ENCODE assay signal across 27 cellular contexts in the genomic region with DNA sequence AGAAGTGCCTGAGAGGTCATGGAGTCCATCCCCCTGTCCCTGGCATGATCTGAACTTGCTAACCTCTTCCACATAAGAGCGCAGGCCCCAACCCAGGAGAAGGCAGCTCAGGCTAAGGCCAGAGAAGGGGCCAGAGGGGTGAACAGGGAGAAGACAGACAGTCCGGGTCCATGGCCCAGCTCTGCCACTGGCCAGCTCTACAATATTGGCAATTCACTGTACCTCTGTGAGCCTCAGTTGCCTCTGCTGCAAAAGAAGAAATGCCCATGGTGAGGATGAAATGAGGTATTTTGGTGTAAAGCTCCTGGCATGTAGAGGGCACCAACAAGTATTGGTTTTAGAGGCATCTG.
"Had no signal": no experiment of that assay in that cellular context is flagged by ENCODE, and none has a peak within 500 bp of the region (broad histone marks: within the 10 kb centered on the region; RNA-seq: fewer than 3 reads in every experiment).

No MANE protein-coding gene starts in this region.

- H3K4me3 ChIP-seq: dorsolateral prefrontal cortex, esophagus squamous epithelium, gastroesophageal sphincter, heart right ventricle had no signal

- H3K27ac Mint-ChIP-seq: activated B cell treated with CpG ODN at 0.5 μM for 24 hours; activated CD8-positive, alpha-beta T cell treated with anti-CD3 and anti-CD28 coated beads, Interleukin-2, amount 10 ng/mL, durations not matched to agents 7 days and 5 days; activated naive CD8-positive, alpha-beta T cell; activated T-helper 17 cell treated with anti-CD3 and anti-CD28 coated beads, Interleukin-2, amount 50 U/mL, for 72 hours; effector memory CD8-positive, alpha-beta T cell had no signal

- DNase-seq: activated B cell treated with CpG ODN at 0.5 μM for 24 hours; activated CD4-positive, alpha-beta T cell treated with anti-CD3 and anti-CD28 coated beads for 48 hours; activated CD4-positive, alpha-beta T cell treated with anti-CD3 and anti-CD28 coated beads, Interleukin-2, amount 50 U/mL, for 1 hour; activated CD4-positive, alpha-beta T cell treated with anti-CD3 and anti-CD28 coated beads, Interleukin-2, amount 50 U/mL, for 48 hours; activated CD8-positive, alpha-beta T cell treated with anti-CD3 and anti-CD28 coated beads, Interleukin-2, amount 10 ng/mL, durations not matched to agents 7 days and 5 days; activated effector memory CD4-positive, alpha-beta T cell treated with Interleukin-2 at 50 U/mL for 16 hours; activated gamma-delta T cell treated with Interleukin-2 at 50 U/mL for 16 hours; activated naive CD4-positive, alpha-beta T cell treated with anti-CD3 and anti-CD28 coated beads, Interleukin-2, amount 50 U/mL, for 16 hours; activated naive CD4-positive, alpha-beta T cell treated with Interleukin-2 at 50 U/mL for 16 hours; activated T-cell treated with anti-CD3 and anti-CD28 coated beads, Interleukin-2, amount 50 U/mL, for 4 hours; amniotic stem cell; anterior cingulate cortex; brain microvascular endothelial cell; effector CD4-positive, alpha-beta T cell; effector memory CD8-positive, alpha-beta T cell; esophagus squamous epithelium; foreskin melanocyte; heart right ventricle; T-helper 2 cell; WERI-Rb-1 had no signal

- H3K4me3 Mint-ChIP-seq: activated B cell treated with CpG ODN at 0.5 μM for 24 hours; activated CD8-positive, alpha-beta T cell treated with anti-CD3 and anti-CD28 coated beads, Interleukin-2, amount 10 ng/mL, durations not matched to agents 7 days and 5 days; activated naive CD8-positive, alpha-beta T cell; activated T-cell treated with anti-CD3 and anti-CD28 coated beads, Interleukin-2, amount 50 U/mL, for 4 hours; activated T-helper 17 cell treated with anti-CD3 and anti-CD28 coated beads, Interleukin-2, amount 50 U/mL, for 72 hours; central memory CD8-positive, alpha-beta T cell; effector memory CD8-positive, alpha-beta T cell had no signal

- ATAC-seq: activated CD4-positive, CD25-positive, alpha-beta regulatory T cell treated with anti-CD3 and anti-CD28 coated beads, Interleukin-2, amount 50 U/mL, for 24 hours; activated CD8-positive, alpha-beta T cell treated with anti-CD3 and anti-CD28 coated beads, Interleukin-2, amount 10 ng/mL, durations not matched to agents 7 days and 5 days; activated T-cell treated with anti-CD3 and anti-CD28 coated beads, Interleukin-2, amount 50 U/mL, for 4 hours; activated T-helper 17 cell treated with anti-CD3 and anti-CD28 coated beads, Interleukin-2, amount 50 U/mL, for 72 hours; effector memory CD8-positive, alpha-beta T cell; gastroesophageal sphincter; heart right ventricle had no signal

- H3K36me3 Mint-ChIP-seq: activated naive CD8-positive, alpha-beta T cell had no signal

- H3K4me1 Mint-ChIP-seq: activated T-helper 17 cell treated with anti-CD3 and anti-CD28 coated beads, Interleukin-2, amount 50 U/mL, for 72 hours; central memory CD8-positive, alpha-beta T cell had no signal

- H3K27ac ChIP-seq: brain microvascular endothelial cell, dorsolateral prefrontal cortex, epithelial cell of prostate, esophagus squamous epithelium, gastroesophageal sphincter, heart right ventricle, WERI-Rb-1 had no signal

- H3K9me3 Mint-ChIP-seq: activated B cell treated with CpG ODN at 0.5 μM for 24 hours; activated T-cell treated with anti-CD3 and anti-CD28 coated beads, Interleukin-2, amount 50 U/mL, for 4 hours; activated T-helper 17 cell treated with anti-CD3 and anti-CD28 coated beads, Interleukin-2, amount 50 U/mL, for 72 hours; central memory CD8-positive, alpha-beta T cell; effector memory CD8-positive, alpha-beta T cell had no signal
